In genomic region chr5:86757824-86758223, GRCh38 we compare ENCODE assay signal across 18 cellular contexts.
DNase-seq lines count a peak whose midpoint lies in the region; ATAC-seq and TF ChIP-seq lines count a peak whose summit lies in the region.
"Had no signal": no experiment of that assay in that cellular context is flagged by ENCODE, and none has a peak within 500 bp of the region (broad histone marks: within the 10 kb centered on the region; RNA-seq: fewer than 3 reads in every experiment).

No MANE protein-coding gene starts in this region.

- H3K36me3 ChIP-seq in HCT116 (ENCODE audit: control insufficient read depth in 1 of 2, insufficient read depth in 2 of 2, low read length in 2 of 2) = no peaks in the 10 kb centered on the region
- no peaks in the 10 kb centered on the region for H3K36me3 ChIP-seq in smooth muscle cell (ENCODE audit: low read depth)
- no peaks in the 10 kb centered on the region for H3K36me3 ChIP-seq in CD8-positive, alpha-beta T cell (ENCODE audit: insufficient read depth, low read length)
- H3K36me3 ChIP-seq: pancreas, stomach had no signal

- no peak overlapping the region for H3K27ac Mint-ChIP-seq in CD8-positive, alpha-beta T cell
- H3K27ac Mint-ChIP-seq: activated CD4-positive, alpha-beta memory T cell treated with anti-CD3 and anti-CD28 coated beads, Interleukin-2, amount 10 ng/mL, durations not matched to agents 7 days and 5 days; activated naive CD8-positive, alpha-beta T cell had no signal

- CTCF ChIA-PET in HCT116 (lab: Charles Lee) = no interaction called here
- CTCF ChIA-PET in CD8-positive, alpha-beta T cell (lab: Charles Lee) = no interaction called here

- RAD21 ChIA-PET in HCT116 (lab: Charles Lee; ENCODE audit: low non-redundant PET in 1 of 2, low total read pairs in 2 of 2, uncharacterized antibody in 2 of 2, unreplicated experiment in 2 of 2) = no interaction called here

- no peaks in the 10 kb centered on the region for H3K9me3 Mint-ChIP-seq in CD8-positive, alpha-beta T cell
- H3K9me3 Mint-ChIP-seq: activated CD4-positive, alpha-beta memory T cell treated with anti-CD3 and anti-CD28 coated beads, Interleukin-2, amount 10 ng/mL, durations not matched to agents 7 days and 5 days; activated T-cell treated with anti-CD3 and anti-CD28 coated beads, Interleukin-2, amount 50 U/mL, for 4 hours had no signal

- no peak for TF ChIP-seq RAD21 in HCT116 (IDR thresholded peaks at IDR 0.05; ENCODE audit: low read depth)

- POLR2A ChIA-PET in HCT116 (lab: Charles Lee) = no interaction called here
- POLR2A ChIA-PET in CD8-positive, alpha-beta T cell (lab: Charles Lee) = no interaction called here

- no peaks in the 10 kb centered on the region for H3K4me1 Mint-ChIP-seq in CD8-positive, alpha-beta T cell (ENCODE audit: low read depth)
- H3K4me1 Mint-ChIP-seq: activated CD4-positive, alpha-beta memory T cell treated with anti-CD3 and anti-CD28 coated beads, Interleukin-2, amount 10 ng/mL, durations not matched to agents 7 days and 5 days had no signal

- no peak overlapping the region for H3K4me3 Mint-ChIP-seq in CD8-positive, alpha-beta T cell
- H3K4me3 Mint-ChIP-seq: activated CD4-positive, alpha-beta memory T cell treated with anti-CD3 and anti-CD28 coated beads, Interleukin-2, amount 10 ng/mL, durations not matched to agents 7 days and 5 days; activated naive CD8-positive, alpha-beta T cell; activated T-cell treated with anti-CD3 and anti-CD28 coated beads, Interleukin-2, amount 50 U/mL, for 4 hours had no signal

- no peaks in the 10 kb centered on the region for H4K20me1 ChIP-seq in HCT116 (ENCODE audit: insufficient read depth)
- H4K20me1 ChIP-seq in smooth muscle cell (ENCODE audit: low read depth) = no peaks in the 10 kb centered on the region

- peaks cover 2% of the 10 kb centered on the region for H3K27me3 Mint-ChIP-seq in CD8-positive, alpha-beta T cell (ENCODE audit: low read depth)
- H3K27me3 Mint-ChIP-seq: activated CD4-positive, alpha-beta memory T cell treated with anti-CD3 and anti-CD28 coated beads, Interleukin-2, amount 10 ng/mL, durations not matched to agents 7 days and 5 days; activated naive CD8-positive, alpha-beta T cell had no signal

- H3K27me3 ChIP-seq in HCT116 (ENCODE audit: insufficient read depth, low read length) (no peaks in the 10 kb centered on the region), smooth muscle cell (ENCODE audit: low read depth) (no peaks in the 10 kb centered on the region)
- no peaks in the 10 kb centered on the region for H3K27me3 ChIP-seq in CD8-positive, alpha-beta T cell (ENCODE audit: insufficient read depth, low read length)
- H3K27me3 ChIP-seq: pancreas, stomach had no signal

- H3K9me2 ChIP-seq in HCT116 (ENCODE audit: insufficient read depth) = no peaks in the 10 kb centered on the region

- H3K9ac ChIP-seq in HCT116 (ENCODE audit: low read length) (no peak overlapping the region), smooth muscle cell (ENCODE audit: low read depth) (no peak overlapping the region)

- H3K9me3 ChIP-seq in HCT116 (ENCODE audit: control insufficient read depth in 1 of 2, insufficient read depth in 1 of 2, low read depth in 1 of 2, low read length in 2 of 2) (no peaks in the 10 kb centered on the region), smooth muscle cell (replicated peaks; ENCODE audit: low read depth) (no peaks in the 10 kb centered on the region)
- H3K9me3 ChIP-seq in CD8-positive, alpha-beta T cell (ENCODE audit: low read length) = no peaks in the 10 kb centered on the region
- H3K9me3 ChIP-seq: Caco-2, pancreas, stomach had no signal

- DNase-seq in HCT116 (ENCODE audit: low read depth, low spot score) = peak; percentile 23
- DNase-seq in NCI-H524 treated with DMSO at 0.1 percent for 48 hours (lab: John Stamatoyannopoulos, UW) = peak; percentile 46
- DNase-seq in astrocyte of the hippocampus (ENCODE audit: low read depth, low spot score) = peak; percentile 46
- DNase-seq in smooth muscle cell (lab: John Stamatoyannopoulos, UW; ENCODE audit: unreplicated experiment) = no peak
- no peak for DNase-seq in CD8-positive, alpha-beta T cell
- DNase-seq: activated CD4-positive, alpha-beta memory T cell treated with anti-CD3 and anti-CD28 coated beads, Interleukin-2, amount 10 ng/mL, durations not matched to agents 7 days and 5 days; activated T-cell treated with anti-CD3 and anti-CD28 coated beads, Interleukin-2, amount 50 U/mL, for 4 hours; Caco-2; GF-D8; NCI-H1417; NK-92 treated with Interleukin-12 subunit alpha and Interleukin-12 subunit beta, amount 100 ng/mL, for 24 hours; pancreas; stimulated activated CD4-positive, alpha-beta T cell treated with anti-CD3 and anti-CD28 coated beads, Interleukin-2, amount 100 ng/mL, for 24 hours; stomach had no signal

- no peak for TF ChIP-seq POLR2A in HCT116 (IDR thresholded peaks at IDR 0.05; ENCODE audit: borderline replicate concordance, extremely low read depth, insufficient read depth, insufficient read length)

- WGBS in smooth muscle cell (ENCODE audit: low lambda C conversion rate) = 11% methylated on average over 5 of the region's 5 CpGs

- H2AFZ ChIP-seq in HCT116 (ENCODE audit: low read depth, low read length, poor library complexity, severe bottlenecking) (peak overlapping the region; percentile 46), smooth muscle cell (ENCODE audit: low read depth) (peak overlapping the region; percentile 17)

- H3K36me3 Mint-ChIP-seq in CD8-positive, alpha-beta T cell = no peaks in the 10 kb centered on the region
- H3K36me3 Mint-ChIP-seq: activated naive CD8-positive, alpha-beta T cell had no signal

- H3K79me2 ChIP-seq in HCT116 (ENCODE audit: insufficient read depth, low read length) (no peaks in the 10 kb centered on the region), smooth muscle cell (ENCODE audit: low read depth) (no peaks in the 10 kb centered on the region)

- ATAC-seq in HCT116 (peak; percentile 61), GM18861 (IDR thresholded peaks at IDR 0.05; ENCODE audit: unreplicated experiment) (no peak), GM18502 (IDR thresholded peaks at IDR 0.05; ENCODE audit: poor library complexity, unreplicated experiment) (no peak)
- ATAC-seq in CD8-positive, alpha-beta T cell = no peak
- ATAC-seq: activated T-cell treated with anti-CD3 and anti-CD28 coated beads, Interleukin-2, amount 50 U/mL, for 4 hours; esophagus mucosa; pancreas had no signal

- H3K4me3 ChIP-seq in HCT116 (replicated peaks in 1 of 2; ENCODE audit: low read depth in 1 of 2, low read length in 2 of 2) = no peak overlapping the region
- H3K4me3 ChIP-seq in smooth muscle cell = no peak overlapping the region
- no peak overlapping the region for H3K4me3 ChIP-seq in CD8-positive, alpha-beta T cell (ENCODE audit: low read depth, low read length)
- H3K4me3 ChIP-seq: pancreas, stomach had no signal

- intact Hi-C loops in HCT116 (cut with micrococcal nuclease) = no loop called here
- intact Hi-C loops in CD8-positive, alpha-beta T cell (cut with DNase I, micrococcal nuclease) = no loop called here

- H3K4me2 ChIP-seq in HCT116 (ENCODE audit: low read length) (peak overlapping the region; percentile 4; the same call in 1 of the 2 replicates), smooth muscle cell (peak overlapping the region; percentile 58)

- no peak overlapping the region for H3K27ac ChIP-seq in HCT116 (ENCODE audit: low read depth, low read length)
- peak overlapping the region; percentile 32 for H3K27ac ChIP-seq in smooth muscle cell (ENCODE audit: low read depth)
- no peak overlapping the region for H3K27ac ChIP-seq in CD8-positive, alpha-beta T cell (ENCODE audit: low read depth, low read length)
- H3K27ac ChIP-seq: pancreas, stomach had no signal

- BruUV-seq in HCT116 (replicated peaks; lab: Mats Ljungman, UMichigan) = no TSS peak

- H3K4me1 ChIP-seq in HCT116 (ENCODE audit: control insufficient read depth in 1 of 2, insufficient read depth in 2 of 2, low read length in 2 of 2) = peaks cover 0 to 7% of the 10 kb centered on the region in 2 experiments; a peak in 1 of 4 replicates
- peaks cover 10% of the 10 kb centered on the region for H3K4me1 ChIP-seq in smooth muscle cell (ENCODE audit: low read depth)
- H3K4me1 ChIP-seq in CD8-positive, alpha-beta T cell (ENCODE audit: insufficient read depth, low read length) = no peaks in the 10 kb centered on the region
- H3K4me1 ChIP-seq: Caco-2, pancreas, stomach had no signal

- no peaks in the 10 kb centered on the region for H3F3A ChIP-seq in smooth muscle cell (ENCODE audit: low read depth)

- TF ChIP-seq CTCF in HCT116 (IDR thresholded peaks at IDR 0.05 in 2 of 3, conservative IDR thresholded peaks at IDR 0.05 in 1 of 3; ENCODE audit: borderline replicate concordance in 1 of 3, insufficient read depth in 1 of 3, low read depth in 2 of 3, low read length in 2 of 3) = no peak
- no peak for TF ChIP-seq CTCF in smooth muscle cell (IDR thresholded peaks at IDR 0.05; ENCODE audit: borderline replicate concordance, insufficient read depth, poor library complexity, severe bottlenecking)
- TF ChIP-seq CTCF in CD8-positive, alpha-beta T cell (IDR thresholded peaks at IDR 0.05) = no peak

TF ChIP-seq in HCT116, 20 proteins besides CTCF, POLR2A, EP300 and RAD21:
- TF ChIP-seq TCF7L2 (IDR thresholded peaks at IDR 0.05; ENCODE audit: borderline replicate concordance, extremely low read depth, insufficient read depth, insufficient read length) = peak; percentile 80
- TF ChIP-seq JUND (IDR thresholded peaks at IDR 0.05) = peak; percentile 27; the same call in 1 of the 2 replicates
- TF ChIP-seq, protein P1, sequence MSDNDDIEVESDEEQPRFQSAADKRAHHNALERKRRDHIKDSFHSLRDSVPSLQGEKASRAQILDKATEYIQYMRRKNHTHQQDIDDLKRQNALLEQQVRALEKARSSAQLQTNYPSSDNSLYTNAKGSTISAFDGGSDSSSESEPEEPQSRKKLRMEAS (IDR thresholded peaks at IDR 0.05) = no peak

Comparison
In these comparisons a context has a peak if more than half of its experiments do, and no peak if none do; other contexts are left out.
1. DNase-seq: peak in HCT116 (single experiment), NCI-H524 treated with DMSO at 0.1 percent for 48 hours (single experiment) and astrocyte of the hippocampus (single experiment); none in smooth muscle cell (single experiment) and CD8-positive, alpha-beta T cell (0 of 7).